15 cellular contexts compared by ENCODE assay signal in genomic region chr10:34024708-34025425, GRCh38.
DNase-seq lines count a peak whose midpoint lies in the region; ATAC-seq, FAIRE-seq and TF ChIP-seq lines count a peak whose summit lies in the region.
"Had no signal": no experiment of that assay in that cellular context is flagged by ENCODE, and none has a peak within 500 bp of the region (broad histone marks: within the 10 kb centered on the region; RNA-seq: fewer than 3 reads in every experiment).

No MANE protein-coding gene starts in this region.

- H2AFZ ChIP-seq in GM23248: no peak overlapping the region
- no peak overlapping the region for H2AFZ ChIP-seq in Loucy (ENCODE audit: low read length)
- H2AFZ ChIP-seq in H1 (ENCODE audit: low read length): no peak overlapping the region
- H2AFZ ChIP-seq in neuronal stem cell (ENCODE audit: low read length): no peak overlapping the region

- no peaks in the 10 kb centered on the region for H3K4me1 Mint-ChIP-seq in activated naive CD8-positive, alpha-beta T cell treated with anti-CD3 and anti-CD28 coated beads, Interleukin-2, amount 50 U/mL, for 24 hours

- H3F3A ChIP-seq in GM23248 (ENCODE audit: insufficient read depth) (no peaks in the 10 kb centered on the region), Loucy (ENCODE audit: low read depth) (no peaks in the 10 kb centered on the region)

- CTCF ChIA-PET in H1 (lab: Charles Lee; ENCODE audit: partially characterized antibody): interaction anchor here (0.6 to 3.0 kb wide), 10 partner anchors 10 to 647 kb away, joined by 3 to 11 read pairs (median 4); no protein-coding TSS in a partner anchor

- TF ChIP-seq POLR2A in H1 (IDR thresholded peaks at IDR 0.05; ENCODE audit: control extremely low read depth in 1 of 2, low read depth in 2 of 2, low read length in 2 of 2): no peak

- peak; percentile 24 for FAIRE-seq in H1 (lab: Jason Lieb, UNC)
- FAIRE-seq: G401.6 had no signal

- H4K20me1 ChIP-seq in GM23248 (ENCODE audit: insufficient read depth) (no peaks in the 10 kb centered on the region), Loucy (ENCODE audit: insufficient read depth, low read length, poor library complexity, severe bottlenecking) (no peaks in the 10 kb centered on the region), H1 (replicated peaks in 1 of 2; ENCODE audit: control insufficient read depth in 1 of 2, insufficient read depth in 2 of 2, low read length in 2 of 2) (no peaks in the 10 kb centered on the region)

- H3K4me3 Mint-ChIP-seq in activated naive CD8-positive, alpha-beta T cell treated with anti-CD3 and anti-CD28 coated beads, Interleukin-2, amount 50 U/mL, for 24 hours: no peak overlapping the region

- DNase-seq in GM23248 (peak; percentile 11), H1 (ENCODE audit: low read depth in 1 of 2, low spot score in 2 of 2) (peak in 1 of 2 experiments; percentile 62), neuronal stem cell (ENCODE audit: low spot score) (no peak)
- no peak for DNase-seq in activated naive CD8-positive, alpha-beta T cell treated with anti-CD3 and anti-CD28 coated beads, Interleukin-2, amount 50 U/mL, for 24 hours
- DNase-seq: foreskin melanocyte, left ventricle myocardium superior, NCI-H1417, T-helper 9 cell, thyroid gland had no signal

- H3K27ac ChIP-seq in GM23248: no peak overlapping the region
- no peak overlapping the region for H3K27ac ChIP-seq in H1 (ENCODE audit: low read depth, low read length)
- H3K27ac ChIP-seq in neuronal stem cell (replicated peaks; ENCODE audit: low read length): no peak overlapping the region
- H3K27ac ChIP-seq: body of pancreas, thyroid gland had no signal

- H3K9me2 ChIP-seq in GM23248 (ENCODE audit: insufficient read depth): no peaks in the 10 kb centered on the region
- H3K9me2 ChIP-seq in Loucy (replicated peaks; ENCODE audit: low read depth, low read length): no peaks in the 10 kb centered on the region

- H4K8ac ChIP-seq in H1 (ENCODE audit: extremely low read depth, insufficient read depth, low read length) (no peak overlapping the region), neuronal stem cell (ENCODE audit: low read depth, low read length) (no peak overlapping the region)

- H2BK15ac ChIP-seq in H1 (ENCODE audit: low read length) (0 out of 2 replicates have a peak overlapping the region, but pooled peaks have one; percentile 19), neuronal stem cell (ENCODE audit: low read length) (no peak overlapping the region)

- H3K23me2 ChIP-seq in H1 (ENCODE audit: low read depth, low read length): no peaks in the 10 kb centered on the region

- H3K4me3 ChIP-seq in GM23248: no peak overlapping the region
- no peak overlapping the region for H3K4me3 ChIP-seq in Loucy (ENCODE audit: low read length, poor library complexity, severe bottlenecking)
- H3K4me3 ChIP-seq in H1 (ENCODE audit: extremely low read depth in 1 of 4, insufficient read depth in 2 of 4, low read depth in 3 of 4, low read length in 4 of 4): no peak overlapping the region
- H3K4me3 ChIP-seq in neuronal stem cell (ENCODE audit: low read length in 2 of 2): no peak overlapping the region
- H3K4me3 ChIP-seq: body of pancreas, HAP-1, thyroid gland had no signal

- H3K23ac ChIP-seq in H1 (ENCODE audit: insufficient read length) (no peak overlapping the region), neuronal stem cell (ENCODE audit: low read depth, low read length, poor library complexity) (no peak overlapping the region)

- H3K18ac ChIP-seq in H1 (ENCODE audit: extremely low read depth, low read length) (no peak overlapping the region), neuronal stem cell (ENCODE audit: low read length) (peak overlapping the region; percentile 9)

- H3K14ac ChIP-seq in H1 (ENCODE audit: insufficient read length): no peak overlapping the region
- H3K14ac ChIP-seq in neuronal stem cell (ENCODE audit: low read length): no peak overlapping the region

- H2AK5ac ChIP-seq in H1 (ENCODE audit: low read depth, low read length) (no peak overlapping the region), neuronal stem cell (ENCODE audit: low read depth, low read length) (no peak overlapping the region)

- peak; percentile 47 to 56 for TF ChIP-seq RAD21 in H1 (IDR thresholded peaks at IDR 0.05 in 1 of 2, conservative IDR thresholded peaks at IDR 0.05 in 1 of 2; ENCODE audit: low read depth in 2 of 2, low read length in 2 of 2)

- no peaks in the 10 kb centered on the region for H3K9me3 ChIP-seq in GM23248 (ENCODE audit: low read depth)
- H3K9me3 ChIP-seq in Loucy (ENCODE audit: insufficient read depth, low read depth, low read length): no peaks in the 10 kb centered on the region
- no peaks in the 10 kb centered on the region for H3K9me3 ChIP-seq in H1 (ENCODE audit: insufficient read depth in 2 of 2, low read depth in 1 of 2, low read length in 1 of 2)
- peaks cover 0 to 8% of the 10 kb centered on the region in 2 donors for H3K9me3 ChIP-seq in neuronal stem cell (replicated peaks in 1 of 2; ENCODE audit: control insufficient read depth in 2 of 2, insufficient read depth in 1 of 2, low read depth in 1 of 2, low read length in 2 of 2)
- H3K9me3 ChIP-seq: body of pancreas, HAP-1, thyroid gland had no signal

- H2BK20ac ChIP-seq in H1 (ENCODE audit: low read length): no peak overlapping the region

- H3K27me3 Mint-ChIP-seq in activated naive CD8-positive, alpha-beta T cell treated with anti-CD3 and anti-CD28 coated beads, Interleukin-2, amount 50 U/mL, for 24 hours: no peaks in the 10 kb centered on the region

- H3K36me3 ChIP-seq in GM23248 (ENCODE audit: low read depth): no peaks in the 10 kb centered on the region
- no peaks in the 10 kb centered on the region for H3K36me3 ChIP-seq in Loucy (ENCODE audit: insufficient read depth, low read length)
- H3K36me3 ChIP-seq in H1 (ENCODE audit: control insufficient read depth in 2 of 4, insufficient read depth in 4 of 4, low read length in 3 of 4): no peaks in the 10 kb centered on the region
- H3K36me3 ChIP-seq in neuronal stem cell (replicated peaks in 1 of 2; ENCODE audit: control insufficient read depth in 2 of 2, insufficient read depth in 2 of 2, low read length in 2 of 2): no peaks in the 10 kb centered on the region
- H3K36me3 ChIP-seq: HAP-1, thyroid gland had no signal

- H3K4me2 ChIP-seq in GM23248 (ENCODE audit: unreplicated experiment) (no peak overlapping the region), Loucy (ENCODE audit: low read depth, low read length, poor library complexity, severe bottlenecking) (no peak overlapping the region), H1 (ENCODE audit: insufficient read depth in 1 of 2, low read depth in 2 of 2, low read length in 2 of 2) (no peak overlapping the region), neuronal stem cell (ENCODE audit: insufficient read depth, low read length, poor library complexity, severe bottlenecking) (no peak overlapping the region)

- H4K5ac ChIP-seq in H1 (ENCODE audit: insufficient read length, low read depth, low read length): no peak overlapping the region

- no peaks in the 10 kb centered on the region for H3K4me1 ChIP-seq in GM23248 (ENCODE audit: insufficient read depth)
- no peaks in the 10 kb centered on the region for H3K4me1 ChIP-seq in Loucy (ENCODE audit: insufficient read depth, low read length, poor library complexity, severe bottlenecking)
- no peaks in the 10 kb centered on the region for H3K4me1 ChIP-seq in H1 (replicated peaks in 1 of 4; ENCODE audit: control insufficient read depth in 3 of 4, insufficient read depth in 4 of 4, low read length in 3 of 4)
- H3K4me1 ChIP-seq in neuronal stem cell (ENCODE audit: control insufficient read depth in 2 of 2, insufficient read depth in 1 of 2, low read depth in 1 of 2, low read length in 2 of 2): no peaks in the 10 kb centered on the region
- H3K4me1 ChIP-seq: body of pancreas, HAP-1, thyroid gland had no signal

- no peak overlapping the region for H3K56ac ChIP-seq in H1 (replicated peaks; ENCODE audit: insufficient read length, low read depth, low read length)

- ATAC-seq in GM19395 (IDR thresholded peaks at IDR 0.05; ENCODE audit: unreplicated experiment): no peak
- ATAC-seq in HG03025 (IDR thresholded peaks at IDR 0.05; ENCODE audit: low FRiP score, unreplicated experiment): no peak
- no peak for ATAC-seq in activated naive CD8-positive, alpha-beta T cell treated with anti-CD3 and anti-CD28 coated beads, Interleukin-2, amount 50 U/mL, for 24 hours
- ATAC-seq: body of pancreas, left ventricle myocardium superior had no signal

- H3K79me1 ChIP-seq in H1 (ENCODE audit: low read depth, low read length): no peaks in the 10 kb centered on the region
- H3K79me1 ChIP-seq in neuronal stem cell (ENCODE audit: low read depth, low read length): no peaks in the 10 kb centered on the region

- no peak overlapping the region for H2BK5ac ChIP-seq in H1 (ENCODE audit: low read depth, low read length)
- H2BK5ac ChIP-seq in neuronal stem cell (ENCODE audit: low read length): no peak overlapping the region

- H3K4ac ChIP-seq in H1 (replicated peaks; ENCODE audit: insufficient read length, low read depth, low read length) (no peak overlapping the region), neuronal stem cell (ENCODE audit: low read length) (no peak overlapping the region)

- no peaks in the 10 kb centered on the region for H3K9me3 Mint-ChIP-seq in activated naive CD8-positive, alpha-beta T cell treated with anti-CD3 and anti-CD28 coated beads, Interleukin-2, amount 50 U/mL, for 24 hours

- TF ChIP-seq EP300 in H1 (IDR thresholded peaks at IDR 0.05; ENCODE audit: borderline replicate concordance in 1 of 2, low read depth in 2 of 2, low read length in 2 of 2): no peak

- H3K9ac ChIP-seq in GM23248: no peak overlapping the region
- H3K9ac ChIP-seq in Loucy (ENCODE audit: low read depth, low read length, poor library complexity, severe bottlenecking): no peak overlapping the region
- H3K9ac ChIP-seq in H1 (replicated peaks in 1 of 4; ENCODE audit: extremely low read depth in 1 of 4, low read depth in 3 of 4, low read length in 3 of 4): no peak overlapping the region
- no peak overlapping the region for H3K9ac ChIP-seq in neuronal stem cell (ENCODE audit: low read depth, low read length, poor library complexity)

- 21 to 28% methylated on average over 9 of the region's 9 CpGs for WGBS in GM23248 (ENCODE audit: low coverage in 1 of 2, low lambda C conversion rate in 2 of 2, missing lambda C conversion rate in 2 of 2), 2 experiments
- WGBS in H1 (ENCODE audit: extremely low coverage in 1 of 2, insufficient coverage in 1 of 2, insufficient read length in 1 of 2, insufficient replicate concordance in 2 of 2, low coverage in 1 of 2, low lambda C conversion rate in 2 of 2, missing lambda C conversion rate in 1 of 2), 2 experiments: 85% methylated on average over 9 of the region's 9 CpGs; no CpG with 5 or more reads in 1 of the 2 experiments
- no CpG with 5 or more reads among the region's 9 CpGs for WGBS in neuronal stem cell (ENCODE audit: extremely low coverage in 2 of 2, insufficient read length in 2 of 2, insufficient replicate concordance in 1 of 2), 2 donors

- no peak overlapping the region for H2BK120ac ChIP-seq in H1 (replicated peaks; ENCODE audit: low read depth, low read length)
- no peak overlapping the region for H2BK120ac ChIP-seq in neuronal stem cell (ENCODE audit: low read depth, low read length)

- POLR2A ChIA-PET in H1 (lab: Charles Lee; ENCODE audit: partially characterized antibody): no interaction called here

- H2BK12ac ChIP-seq in H1 (ENCODE audit: low read depth, low read length) (no peak overlapping the region), neuronal stem cell (ENCODE audit: low read length) (no peak overlapping the region)

- H3K79me2 ChIP-seq in GM23248 (ENCODE audit: insufficient read depth) (no peaks in the 10 kb centered on the region), Loucy (ENCODE audit: insufficient read depth, low read length) (no peaks in the 10 kb centered on the region), H1 (ENCODE audit: control insufficient read depth in 1 of 2, insufficient read depth in 2 of 2, low read length in 2 of 2) (no peaks in the 10 kb centered on the region)

- in situ Hi-C loops in GM23248 (cut with MboI): no loop called here

- TF ChIP-seq CTCF in Loucy (conservative IDR thresholded peaks at IDR 0.05; ENCODE audit: low read length) (peak; percentile 40; the same call in 1 of the 2 replicates), H1 (IDR thresholded peaks at IDR 0.05; ENCODE audit: control extremely low read depth in 1 of 3, insufficient read depth in 1 of 3, low read depth in 1 of 3, low read length in 3 of 3) (peak in 2 of 3 experiments; percentile 50 to 60; a peak in 3 of 4 replicates)

- no peak overlapping the region for H4K91ac ChIP-seq in H1 (replicated peaks; ENCODE audit: insufficient read length, low read length)
- no peak overlapping the region for H4K91ac ChIP-seq in neuronal stem cell (ENCODE audit: low read depth, low read length, poor library complexity)

- H3K27ac Mint-ChIP-seq in activated naive CD8-positive, alpha-beta T cell treated with anti-CD3 and anti-CD28 coated beads, Interleukin-2, amount 50 U/mL, for 24 hours: no peak overlapping the region

- no peaks in the 10 kb centered on the region for H3K36me3 Mint-ChIP-seq in activated naive CD8-positive, alpha-beta T cell treated with anti-CD3 and anti-CD28 coated beads, Interleukin-2, amount 50 U/mL, for 24 hours (ENCODE audit: low read depth)

- H3K27me3 ChIP-seq in GM23248 (replicated peaks; ENCODE audit: insufficient read depth): no peaks in the 10 kb centered on the region
- H3K27me3 ChIP-seq in Loucy (ENCODE audit: insufficient read depth, low read length, poor library complexity, severe bottlenecking): no peaks in the 10 kb centered on the region
- H3K27me3 ChIP-seq in H1 (replicated peaks in 1 of 4; ENCODE audit: control insufficient read depth in 3 of 4, extremely low read depth in 1 of 4, insufficient read depth in 3 of 4, low read length in 3 of 4): no peaks in the 10 kb centered on the region
- H3K27me3 ChIP-seq in neuronal stem cell (ENCODE audit: control insufficient read depth in 3 of 3, insufficient read depth in 3 of 3, low read depth in 1 of 3, low read length in 3 of 3): no peaks in the 10 kb centered on the region
- H3K27me3 ChIP-seq: body of pancreas, thyroid gland had no signal
